In genomic region chr1:6354659-6355317, GRCh38 we compare ENCODE assay signal across 1 cellular context.
A peak's percentile ranks its signal among the peaks of the same experiment; 100 is the strongest.
TF ChIP-seq lines count a peak whose summit lies in the region.

No MANE protein-coding gene starts in this region.

TF ChIP-seq in K562, 482 proteins besides CTCF, POLR2A, EP300 and RAD21:
- TF ChIP-seq, protein P1, sequence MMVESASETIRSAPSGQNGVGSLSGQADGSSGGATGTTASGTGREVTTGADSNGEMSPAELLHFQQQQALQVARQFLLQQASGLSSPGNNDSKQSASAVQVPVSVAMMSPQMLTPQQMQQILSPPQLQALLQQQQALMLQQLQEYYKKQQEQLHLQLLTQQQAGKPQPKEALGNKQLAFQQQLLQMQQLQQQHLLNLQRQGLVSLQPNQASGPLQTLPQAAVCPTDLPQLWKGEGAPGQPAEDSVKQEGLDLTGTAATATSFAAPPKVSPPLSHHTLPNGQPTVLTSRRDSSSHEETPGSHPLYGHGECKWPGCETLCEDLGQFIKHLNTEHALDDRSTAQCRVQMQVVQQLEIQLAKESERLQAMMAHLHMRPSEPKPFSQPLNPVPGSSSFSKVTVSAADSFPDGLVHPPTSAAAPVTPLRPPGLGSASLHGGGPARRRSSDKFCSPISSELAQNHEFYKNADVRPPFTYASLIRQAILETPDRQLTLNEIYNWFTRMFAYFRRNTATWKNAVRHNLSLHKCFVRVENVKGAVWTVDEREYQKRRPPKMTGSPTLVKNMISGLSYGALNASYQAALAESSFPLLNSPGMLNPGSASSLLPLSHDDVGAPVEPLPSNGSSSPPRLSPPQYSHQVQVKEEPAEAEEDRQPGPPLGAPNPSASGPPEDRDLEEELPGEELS (CRISPR knock-in tag; IDR thresholded peaks at IDR 0.05; ENCODE audit: borderline replicate concordance), result no peak
- TF ChIP-seq HCFC1 (IDR thresholded peaks at IDR 0.05; ENCODE audit: low read depth, low read length), result no peak
- TF ChIP-seq JUND (IDR thresholded peaks at IDR 0.05; ENCODE audit: borderline replicate concordance, low read depth, low read length), result no peak
- no peak for TF ChIP-seq JUND (tag; IDR thresholded peaks at IDR 0.05; ENCODE audit: borderline replicate concordance, low read depth, low read length)
- no peak for TF ChIP-seq EWSR1 (IDR thresholded peaks at IDR 0.05; ENCODE audit: borderline replicate concordance, low read depth, partially characterized antibody)
- no peak for TF ChIP-seq ZNF3 (CRISPR knock-in tag; IDR thresholded peaks at IDR 0.05)
- TF ChIP-seq ZC3H4 (CRISPR knock-in tag; IDR thresholded peaks at IDR 0.05; ENCODE audit: borderline replicate concordance), result 0 out of 2 replicates have a peak, but pooled peaks have one; percentile 56
- TF ChIP-seq ZNF41 (CRISPR knock-in tag; conservative IDR thresholded peaks at IDR 0.05), result no peak
- TF ChIP-seq YBX1 (IDR thresholded peaks at IDR 0.05), result no peak
- TF ChIP-seq HNRNPUL1 (IDR thresholded peaks at IDR 0.05; ENCODE audit: low read length), result no peak
- TF ChIP-seq, protein P2, sequence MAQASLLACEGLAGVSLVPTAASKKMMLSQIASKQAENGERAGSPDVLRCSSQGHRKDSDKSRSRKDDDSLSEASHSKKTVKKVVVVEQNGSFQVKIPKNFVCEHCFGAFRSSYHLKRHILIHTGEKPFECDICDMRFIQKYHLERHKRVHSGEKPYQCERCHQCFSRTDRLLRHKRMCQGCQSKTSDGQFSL (CRISPR knock-in tag; IDR thresholded peaks at IDR 0.05), result peak; percentile 48; the same call in 1 of the 2 replicates
- TF ChIP-seq, protein P2 (tag; IDR thresholded peaks at IDR 0.05), result peak in 1 of 2 experiments; percentile 49; a peak in 2 of 4 replicates
